In the genomic region with DNA sequence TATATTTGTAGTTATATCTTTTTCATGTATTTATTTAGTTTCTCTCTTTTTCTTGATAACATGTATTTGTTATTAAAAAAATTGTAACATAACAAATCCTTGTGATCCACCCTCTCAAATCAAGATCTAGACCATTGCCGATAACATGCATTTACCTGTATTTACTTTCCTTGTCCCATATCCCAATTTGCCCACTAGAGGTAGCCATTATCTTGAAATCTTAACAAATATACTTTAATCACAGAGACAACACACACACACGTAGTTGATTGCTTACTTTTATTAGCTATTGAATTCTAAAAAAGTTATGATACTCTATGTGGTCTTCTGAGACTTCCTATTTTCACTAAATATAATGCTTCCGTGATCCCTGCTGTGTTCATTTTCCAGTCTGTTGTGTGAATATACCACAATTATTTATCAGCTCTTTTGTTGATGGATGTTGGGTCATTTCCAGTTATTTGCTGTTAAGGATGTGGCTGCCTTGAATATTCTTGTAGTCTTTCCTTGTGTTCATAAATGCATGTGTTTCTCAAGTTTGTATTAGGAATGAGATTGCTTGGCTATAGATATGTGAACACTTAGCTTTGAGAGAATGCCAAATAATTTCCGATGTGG, we compare ENCODE assay signal across 8 cellular contexts. TPM values are rescaled to one million over a fixed set of nuclear protein-coding genes. Genes with fewer than 3 reads are reported as not detected.
DNase-seq lines count a peak whose midpoint lies in the region; ATAC-seq and TF ChIP-seq lines count a peak whose summit lies in the region.

No MANE protein-coding gene starts in this region.

- no peaks in the 10 kb centered on the region for H3K27me3 Mint-ChIP-seq in neural crest cell (ENCODE audit: low read depth)

- H3K36me3 Mint-ChIP-seq in neural crest cell (ENCODE audit: low read depth) = no peaks in the 10 kb centered on the region

- DNase-seq in DMS 273 (lab: John Stamatoyannopoulos, UW; ENCODE audit: unreplicated experiment) (peak; percentile 43), DMS 273 treated with DMSO at 0.1 percent for 48 hours (lab: John Stamatoyannopoulos, UW) (no peak), NCI-H1930 (lab: John Stamatoyannopoulos, UW) (peak; percentile 9 to 34), dermis blood vessel endothelial cell (peak; percentile 65), neural crest cell (ENCODE audit: low read depth, low spot score) (no peak), anterior cingulate cortex (lab: John Stamatoyannopoulos, UW) (no peak)

- no peaks in the 10 kb centered on the region for H3K9me3 Mint-ChIP-seq in neural crest cell

- ATAC-seq in HG03442 (IDR thresholded peaks at IDR 0.05; ENCODE audit: unreplicated experiment) = no peak
- ATAC-seq in GM18907 (IDR thresholded peaks at IDR 0.05; ENCODE audit: unreplicated experiment) = no peak

- H3K4me3 Mint-ChIP-seq in neural crest cell = no peak overlapping the region

- H3K27ac Mint-ChIP-seq in neural crest cell (ENCODE audit: unreplicated experiment) = no peak overlapping the region

- no peaks in the 10 kb centered on the region for H3K4me1 Mint-ChIP-seq in neural crest cell

- TF ChIP-seq CTCF in neural crest cell (conservative IDR thresholded peaks at IDR 0.05) = peak; percentile 59

RNA-seq across cellular contexts. Expression of gene ZMYM2, which starts 31.3 kb away (rescaled TPM):
- total RNA-seq in dermis blood vessel endothelial cell (68.8 and 81.3 TPM in 2 replicates), neural crest cell (134 TPM in 2 replicates)

Comparison
In these comparisons a context has a peak if more than half of its experiments do, and no peak if none do; other contexts are left out.
1. DNase-seq: peak in DMS 273 (single experiment), NCI-H1930 (2 of 2) and dermis blood vessel endothelial cell (single experiment); none in DMS 273 treated with DMSO at 0.1 percent for 48 hours (single experiment), neural crest cell (single experiment) and anterior cingulate cortex (0 of 58).